28 cellular contexts compared by ENCODE assay signal in genomic region chr11:43074810-43075209, GRCh38.
A peak's percentile ranks its signal among the peaks of the same experiment; 100 is the strongest.
DNase-seq lines count a peak whose midpoint lies in the region; ATAC-seq, FAIRE-seq and TF ChIP-seq lines count a peak whose summit lies in the region.
"Had no signal": no experiment of that assay in that cellular context is flagged by ENCODE, and none has a peak within 500 bp of the region (broad histone marks: within the 10 kb centered on the region; RNA-seq: fewer than 3 reads in every experiment).

No MANE protein-coding gene starts in this region.

- no peak for TF ChIP-seq POLR2A in H1 (IDR thresholded peaks at IDR 0.05; ENCODE audit: control extremely low read depth in 1 of 2, low read depth in 2 of 2, low read length in 2 of 2)

- no peak overlapping the region for H3K18ac ChIP-seq in H1 (ENCODE audit: extremely low read depth, low read length)

- H3K9ac ChIP-seq in HUES64 (ENCODE audit: low read depth, low read length) (no peak overlapping the region), H1 (replicated peaks in 1 of 4; ENCODE audit: extremely low read depth in 1 of 4, low read depth in 3 of 4, low read length in 3 of 4) (no peak overlapping the region)
- H3K9ac ChIP-seq: BLaER1 had no signal

- no peak overlapping the region for H4K8ac ChIP-seq in H1 (ENCODE audit: extremely low read depth, insufficient read depth, low read length)

- TF ChIP-seq RAD21 in H1 (IDR thresholded peaks at IDR 0.05 in 1 of 2, conservative IDR thresholded peaks at IDR 0.05 in 1 of 2; ENCODE audit: low read depth in 2 of 2, low read length in 2 of 2): no peak

- H3K4me1 ChIP-seq in HUES64 (ENCODE audit: insufficient read depth, low read length): peaks cover 42% of the 10 kb centered on the region
- H3K4me1 ChIP-seq in H1 (replicated peaks in 1 of 4; ENCODE audit: control insufficient read depth in 3 of 4, insufficient read depth in 4 of 4, low read length in 3 of 4): peaks cover 0 to 10% (median 1%) of the 10 kb centered on the region in 4 experiments; a peak in 1 of 7 replicates
- H3K4me1 ChIP-seq in hepatocyte (ENCODE audit: insufficient read depth): no peaks in the 10 kb centered on the region
- H3K4me1 ChIP-seq in mucosa of descending colon (ENCODE audit: low read depth): no peaks in the 10 kb centered on the region
- H3K4me1 ChIP-seq: BE2C had no signal

- TF ChIP-seq EP300 in H1 (IDR thresholded peaks at IDR 0.05; ENCODE audit: borderline replicate concordance in 1 of 2, low read depth in 2 of 2, low read length in 2 of 2): no peak

- ATAC-seq in mucosa of descending colon (peak; percentile 66), HG03457 (IDR thresholded peaks at IDR 0.05; ENCODE audit: unreplicated experiment) (no peak)
- ATAC-seq: GM12878 had no signal

- H3K79me1 ChIP-seq in H1 (ENCODE audit: low read depth, low read length): no peaks in the 10 kb centered on the region

- H3K4me3 ChIP-seq in HUES64 (ENCODE audit: low read length) (no peak overlapping the region), H1 (ENCODE audit: extremely low read depth in 1 of 4, insufficient read depth in 2 of 4, low read depth in 3 of 4, low read length in 4 of 4) (no peak overlapping the region), hepatocyte (no peak overlapping the region), mucosa of descending colon (no peak overlapping the region)
- H3K4me3 ChIP-seq: BLaER1, GM12878 had no signal

- H3K9me3 ChIP-seq in HUES64 (ENCODE audit: insufficient read depth, low read depth, low read length) (peaks cover 11% of the 10 kb centered on the region), H1 (ENCODE audit: insufficient read depth in 2 of 2, low read depth in 1 of 2, low read length in 1 of 2) (peaks cover 3 to 9% of the 10 kb centered on the region in 2 experiments; a peak in 3 of 4 replicates), hepatocyte (ENCODE audit: low read depth) (no peaks in the 10 kb centered on the region), mucosa of descending colon (no peaks in the 10 kb centered on the region)
- H3K9me3 ChIP-seq: BE2C had no signal

- no peak overlapping the region for H3K23ac ChIP-seq in H1 (ENCODE audit: insufficient read length)

- no peak overlapping the region for H2BK5ac ChIP-seq in H1 (ENCODE audit: low read depth, low read length)

- H3K56ac ChIP-seq in H1 (replicated peaks; ENCODE audit: insufficient read length, low read depth, low read length): no peak overlapping the region

- POLR2A ChIA-PET in H1 (lab: Charles Lee; ENCODE audit: partially characterized antibody): no interaction called here

- no peak overlapping the region for H3K4ac ChIP-seq in H1 (replicated peaks; ENCODE audit: insufficient read length, low read depth, low read length)

- CTCF ChIA-PET in H1 (lab: Charles Lee; ENCODE audit: partially characterized antibody): interaction anchor here (1.2 kb wide), 1 partner anchor 207 kb away, joined by 3 read pairs; no protein-coding TSS in a partner anchor

- H3K9me2 ChIP-seq in hepatocyte (replicated peaks; ENCODE audit: insufficient read depth): no peaks in the 10 kb centered on the region

- H3K36me3 ChIP-seq in HUES64 (ENCODE audit: insufficient read depth, low read length) (no peaks in the 10 kb centered on the region), H1 (ENCODE audit: control insufficient read depth in 2 of 4, insufficient read depth in 4 of 4, low read length in 3 of 4) (no peaks in the 10 kb centered on the region), hepatocyte (replicated peaks; ENCODE audit: insufficient read depth, low read depth) (no peaks in the 10 kb centered on the region), mucosa of descending colon (ENCODE audit: low read depth) (no peaks in the 10 kb centered on the region)
- H3K36me3 ChIP-seq: BE2C, BLaER1 had no signal

- H3K27me3 ChIP-seq in HUES64 (ENCODE audit: insufficient read depth, low read length) (no peaks in the 10 kb centered on the region), H1 (replicated peaks in 1 of 4; ENCODE audit: control insufficient read depth in 3 of 4, extremely low read depth in 1 of 4, insufficient read depth in 3 of 4, low read length in 3 of 4) (peaks cover 0 to 1% (median 0%) of the 10 kb centered on the region in 4 experiments; a peak in 1 of 7 replicates), hepatocyte (no peaks in the 10 kb centered on the region)
- H3K27me3 ChIP-seq: BE2C, BLaER1 had no signal

- H3K14ac ChIP-seq in H1 (ENCODE audit: insufficient read length): no peak overlapping the region

- no peak overlapping the region for H2AK5ac ChIP-seq in H1 (ENCODE audit: low read depth, low read length)

- TF ChIP-seq CTCF in H1 (IDR thresholded peaks at IDR 0.05; ENCODE audit: control extremely low read depth in 1 of 3, insufficient read depth in 1 of 3, low read depth in 1 of 3, low read length in 3 of 3) (no peak), hepatocyte (IDR thresholded peaks at IDR 0.05; ENCODE audit: poor library complexity) (no peak), mucosa of descending colon (IDR thresholded peaks at IDR 0.05) (no peak)

- H3K4me2 ChIP-seq in H1 (ENCODE audit: insufficient read depth in 1 of 2, low read depth in 2 of 2, low read length in 2 of 2) (no peak overlapping the region), hepatocyte (no peak overlapping the region)
- H3K4me2 ChIP-seq: BLaER1 had no signal

- H3K79me2 ChIP-seq in H1 (ENCODE audit: control insufficient read depth in 1 of 2, insufficient read depth in 2 of 2, low read length in 2 of 2) (no peaks in the 10 kb centered on the region), hepatocyte (no peaks in the 10 kb centered on the region)

- no peaks in the 10 kb centered on the region for H4K20me1 ChIP-seq in H1 (replicated peaks in 1 of 2; ENCODE audit: control insufficient read depth in 1 of 2, insufficient read depth in 2 of 2, low read length in 2 of 2)
- no peaks in the 10 kb centered on the region for H4K20me1 ChIP-seq in hepatocyte (ENCODE audit: insufficient read depth, poor library complexity, severe bottlenecking)
- H4K20me1 ChIP-seq: BLaER1 had no signal

- intact Hi-C loops in mucosa of descending colon (cut with DNase I, micrococcal nuclease): no loop called here

- DNase-seq in H1 (ENCODE audit: low read depth in 1 of 2, low spot score in 2 of 2): no peak
- DNase-seq in hepatocyte (ENCODE audit: low spot score): peak; percentile 29
- DNase-seq in mucosa of descending colon: no peak
- DNase-seq in dedifferentiated amniotic fluid mesenchymal stem cell (ENCODE audit: extremely low spot score): no peak
- DNase-seq in cerebellar cortex (ENCODE audit: low spot score): no peak
- no peak for DNase-seq in hippocampal formation (lab: John Stamatoyannopoulos, UW)
- DNase-seq: 8988T; ACHN; BE2C; C1 segment of cervical spinal cord; CD4-positive, alpha-beta memory T cell; CD4-positive, CD25-positive, alpha-beta regulatory T cell; CD8-positive, alpha-beta memory T cell; COR-L47; DMS 273 treated with DMSO at 0.1 percent for 48 hours; DMS153; DMS53; DMS79; DND-41; EL; GDM1 had no signal

- no peak overlapping the region for H4K91ac ChIP-seq in H1 (replicated peaks; ENCODE audit: insufficient read length, low read length)

- FAIRE-seq in H1 (lab: Jason Lieb, UNC): peak; percentile 24
- FAIRE-seq: A204.1, GM12878, GM12892, GM18507 had no signal

- H2BK20ac ChIP-seq in H1 (ENCODE audit: low read length): no peak overlapping the region

- no peak overlapping the region for H4K5ac ChIP-seq in H1 (ENCODE audit: insufficient read length, low read depth, low read length)

- no peak overlapping the region for H2BK12ac ChIP-seq in H1 (ENCODE audit: low read depth, low read length)

- no peak overlapping the region for H2AFZ ChIP-seq in H1 (ENCODE audit: low read length)
- no peak overlapping the region for H2AFZ ChIP-seq in hepatocyte

- no peak overlapping the region for H2BK120ac ChIP-seq in H1 (replicated peaks; ENCODE audit: low read depth, low read length)

- no peaks in the 10 kb centered on the region for H3K23me2 ChIP-seq in H1 (ENCODE audit: low read depth, low read length)

- H3K27ac ChIP-seq in HUES64 (ENCODE audit: low read depth, low read length) (peak overlapping the region; percentile 47; the same call in 1 of the 2 replicates), H1 (ENCODE audit: low read depth, low read length) (no peak overlapping the region), hepatocyte (peak overlapping the region; percentile 29)
- H3K27ac ChIP-seq: BLaER1 had no signal

- H2BK15ac ChIP-seq in H1 (ENCODE audit: low read length): no peak overlapping the region

TF ChIP-seq in H1, 55 proteins besides CTCF, POLR2A, EP300 and RAD21 (continues in another document):
- TF ChIP-seq RBBP5 (IDR thresholded peaks at IDR 0.05; ENCODE audit: borderline replicate concordance, low read depth, low read length): no peak
- no peak for TF ChIP-seq POLR2AphosphoS5 (IDR thresholded peaks at IDR 0.05; ENCODE audit: low read depth, low read length)
- TF ChIP-seq BRCA1 (IDR thresholded peaks at IDR 0.05; ENCODE audit: low read depth, low read length): no peak
- no peak for TF ChIP-seq CHD1 (IDR thresholded peaks at IDR 0.05; ENCODE audit: low read depth, low read length)
- TF ChIP-seq HDAC2 (IDR thresholded peaks at IDR 0.05; ENCODE audit: borderline replicate concordance in 1 of 2, low read depth in 2 of 2, low read length in 2 of 2): no peak
- TF ChIP-seq E2F6 (IDR thresholded peaks at IDR 0.05): no peak
- no peak for TF ChIP-seq SP1 (IDR thresholded peaks at IDR 0.05; ENCODE audit: low read depth, low read length)
- no peak for TF ChIP-seq SAP30 (IDR thresholded peaks at IDR 0.05; ENCODE audit: insufficient read depth, insufficient replicate concordance, low read length)
- TF ChIP-seq USF2 (IDR thresholded peaks at IDR 0.05; ENCODE audit: low read length): no peak
- TF ChIP-seq ZNF274 (IDR thresholded peaks at IDR 0.05; ENCODE audit: borderline replicate concordance, extremely low read depth, low read length): no peak
- TF ChIP-seq CHD2 (IDR thresholded peaks at IDR 0.05; ENCODE audit: low read length): no peak
- no peak for TF ChIP-seq EGR1 (IDR thresholded peaks at IDR 0.05; ENCODE audit: borderline replicate concordance, low read depth, low read length)
- TF ChIP-seq POU5F1 (IDR thresholded peaks at IDR 0.05; ENCODE audit: low read depth, low read length): no peak
- TF ChIP-seq FOSL1 (IDR thresholded peaks at IDR 0.05; ENCODE audit: insufficient read depth, low read depth, low read length): no peak
